22 cellular contexts compared by ENCODE assay signal in the genomic region with DNA sequence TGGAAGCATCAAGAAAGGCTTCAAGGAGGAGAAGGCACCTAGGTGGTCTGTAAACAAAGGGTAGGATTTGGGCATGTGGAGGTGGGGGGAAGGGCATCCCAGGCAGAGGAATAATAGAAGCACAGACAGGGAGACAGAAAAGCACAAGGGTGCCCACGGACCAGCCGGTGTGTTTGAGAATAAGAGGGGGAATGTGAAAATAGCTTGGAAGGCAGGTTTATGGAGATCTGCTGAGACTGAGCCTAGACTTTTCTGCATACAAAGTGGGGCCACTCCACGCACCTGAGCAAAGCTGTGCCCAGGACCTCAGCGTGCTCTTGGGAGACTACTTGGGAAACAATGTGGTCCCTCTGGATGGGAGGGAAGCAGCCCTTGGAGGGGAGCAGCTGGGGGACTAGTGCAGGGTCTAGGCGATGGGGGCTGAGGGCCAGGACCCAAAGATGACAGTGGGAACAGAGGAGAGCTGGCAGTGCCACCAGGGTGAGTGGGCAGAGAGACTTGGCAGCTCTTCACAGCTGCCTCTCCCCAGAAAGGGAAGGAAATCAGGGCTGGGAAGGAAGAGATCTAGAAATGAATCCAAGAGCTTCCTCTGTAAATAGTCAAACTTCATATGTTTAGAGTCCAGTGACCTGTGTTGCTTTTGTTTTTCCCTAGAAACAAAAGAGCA.
A peak's percentile ranks its signal among the peaks of the same experiment; 100 is the strongest.
DNase-seq lines count a peak whose midpoint lies in the region; ATAC-seq lines count a peak whose summit lies in the region.
"Had no signal": no experiment of that assay in that cellular context is flagged by ENCODE, and none has a peak within 500 bp of the region (broad histone marks: within the 10 kb centered on the region; RNA-seq: fewer than 3 reads in every experiment).

No MANE protein-coding gene starts in this region.

- ATAC-seq in GM19467 (IDR thresholded peaks at IDR 0.05; ENCODE audit: unreplicated experiment) (no peak), HG03378 (IDR thresholded peaks at IDR 0.05; ENCODE audit: unreplicated experiment) (no peak)
- ATAC-seq: activated T-cell treated with anti-CD3 and anti-CD28 coated beads, Interleukin-2, amount 50 U/mL, for 72 hours; stimulated activated naive CD8-positive, alpha-beta T cell treated with anti-CD3 and anti-CD28 coated beads, Interleukin-15, Interleukin-2, amounts not matched to agents 100 U/mL and 50 U/mL, for 24 hours had no signal

- no peak overlapping the region for H2BK5ac ChIP-seq in mesendoderm (ENCODE audit: low read length)

- no peaks in the 10 kb centered on the region for H3K9me3 ChIP-seq in KOPT-K1 (ENCODE audit: insufficient read depth, low read length, poor library complexity, severe bottlenecking)

- H2AK5ac ChIP-seq in mesendoderm (ENCODE audit: low read length) = no peak overlapping the region

- no peak overlapping the region for H3K4me3 ChIP-seq in mesendoderm (ENCODE audit: low read length)
- H3K4me3 ChIP-seq: neural progenitor cell had no signal

- H3K36me3 ChIP-seq in KOPT-K1 (ENCODE audit: insufficient read depth, low read length) (no peaks in the 10 kb centered on the region), mesendoderm (ENCODE audit: control insufficient read depth, insufficient read depth, low read length) (no peaks in the 10 kb centered on the region)
- H3K36me3 ChIP-seq: brain microvascular endothelial cell, neural progenitor cell had no signal

- H4K5ac ChIP-seq in mesendoderm (ENCODE audit: low read length) = no peak overlapping the region

- no peak overlapping the region for H2BK15ac ChIP-seq in mesendoderm (replicated peaks; ENCODE audit: low read depth)

- H3K27ac ChIP-seq in KOPT-K1 (ENCODE audit: low read depth, low read length, poor library complexity, severe bottlenecking) (peak overlapping the region; percentile 7), mesendoderm (ENCODE audit: low read depth, low read length) (no peak overlapping the region)
- H3K27ac ChIP-seq: brain microvascular endothelial cell, HL-60, neural progenitor cell had no signal

- DNase-seq in Ammon's horn (ENCODE audit: low spot score) = peak; percentile 37
- DNase-seq in dermis blood vessel endothelial cell = peak; percentile 13
- no peak for DNase-seq in mesendoderm
- no peak for DNase-seq in mesenteric fat pad (ENCODE audit: low spot score)
- no peak for DNase-seq in NCI-H226
- DNase-seq: activated naive CD8-positive, alpha-beta T cell treated with anti-CD3 and anti-CD28 coated beads, Interleukin-2, amount 10 ng/mL, durations not matched to agents 7 days and 5 days; activated T-cell treated with anti-CD3 and anti-CD28 coated beads, Interleukin-2, amount 50 U/mL, for 72 hours; brain microvascular endothelial cell; CD4-positive, alpha-beta memory T cell; DMS53; effector CD8-positive, alpha-beta T cell; midbrain; MV-4-11; NCI-H187 treated with DMSO at 0.1 percent for 48 hours; NCI-H446 treated with DMSO at 0.1 percent for 48 hours; SHP77 treated with DMSO at 0.1 percent for 48 hours; stimulated activated naive CD8-positive, alpha-beta T cell treated with anti-CD3 and anti-CD28 coated beads, Interleukin-15, Interleukin-2, amounts not matched to agents 100 U/mL and 50 U/mL, for 24 hours had no signal

- no peaks in the 10 kb centered on the region for H3K27me3 ChIP-seq in mesendoderm (ENCODE audit: insufficient read depth, low read length, poor library complexity)
- H3K27me3 ChIP-seq: brain microvascular endothelial cell, neural progenitor cell had no signal

- no peak overlapping the region for H3K4me2 ChIP-seq in mesendoderm (ENCODE audit: low read length)
- H3K4me2 ChIP-seq: neural progenitor cell had no signal

- H3K4me1 ChIP-seq in mesendoderm (ENCODE audit: control insufficient read depth, low read depth, low read length) = peaks cover 5% of the 10 kb centered on the region

- H3K79me1 ChIP-seq in mesendoderm (ENCODE audit: low read length) = no peaks in the 10 kb centered on the region

- peak overlapping the region; percentile 27 for H3K56ac ChIP-seq in mesendoderm (ENCODE audit: low read length)

- no peak overlapping the region for H4K8ac ChIP-seq in mesendoderm (ENCODE audit: low read depth, low read length)

- peak overlapping the region; percentile 15 for H3K23ac ChIP-seq in mesendoderm (ENCODE audit: low read length)

- WGBS in mesendoderm (ENCODE audit: extremely low coverage, insufficient coverage, low lambda C conversion rate) = no CpG with 5 or more reads among the region's 5 CpGs

- no peak overlapping the region for H3K9ac ChIP-seq in mesendoderm (ENCODE audit: low read length)
- H3K9ac ChIP-seq: neural progenitor cell had no signal

- no peaks in the 10 kb centered on the region for H3K79me2 ChIP-seq in mesendoderm (ENCODE audit: control insufficient read depth, insufficient read depth, low read length)

- no peak overlapping the region for H3K4ac ChIP-seq in mesendoderm (ENCODE audit: low read depth, low read length)

- no peak overlapping the region for H3K18ac ChIP-seq in mesendoderm (ENCODE audit: low read length)

- no peak overlapping the region for H2BK120ac ChIP-seq in mesendoderm (ENCODE audit: low read depth, low read length)

Comparison
In these comparisons a context has a peak if more than half of its experiments do, and no peak if none do; other contexts are left out.
1. DNase-seq: peak in Ammon's horn (single experiment) and dermis blood vessel endothelial cell (single experiment); none in mesendoderm (single experiment), mesenteric fat pad (single experiment) and NCI-H226 (single experiment).